ENCODE assay signal across 36 cellular contexts in genomic region chr10:116208999-116209398, GRCh38.
"Had no signal": no experiment of that assay in that cellular context is flagged by ENCODE, and none has a peak within 500 bp of the region (broad histone marks: within the 10 kb centered on the region; RNA-seq: fewer than 3 reads in every experiment).

No MANE protein-coding gene starts in this region.

- H3K36me3 ChIP-seq: brain microvascular endothelial cell, MG63, Peyer's patch, WERI-Rb-1 had no signal

- H3K4me1 Mint-ChIP-seq: activated CD4-positive, alpha-beta memory T cell treated with anti-CD3 and anti-CD28 coated beads, Interleukin-2, amount 10 ng/mL, durations not matched to agents 7 days and 5 days; activated CD8-positive, alpha-beta memory T cell treated with anti-CD3 and anti-CD28 coated beads, Interleukin-2, amount 10 ng/mL, durations not matched to agents 7 days and 5 days; activated naive CD4-positive, alpha-beta T cell treated with anti-CD3 and anti-CD28 coated beads, Interleukin-2, amount 10 ng/mL, durations not matched to agents 7 days and 5 days; activated naive CD8-positive, alpha-beta T cell treated with anti-CD3 and anti-CD28 coated beads, Interleukin-2, amount 50 U/mL, for 24 hours had no signal

- DNase-seq: activated CD4-positive, alpha-beta memory T cell treated with anti-CD3 and anti-CD28 coated beads, Interleukin-2, amount 10 ng/mL, durations not matched to agents 7 days and 5 days; activated CD4-positive, alpha-beta T cell treated with anti-CD3 and anti-CD28 coated beads for 1 hour; activated CD4-positive, alpha-beta T cell treated with anti-CD3 and anti-CD28 coated beads for 48 hours; activated CD4-positive, CD25-positive, alpha-beta regulatory T cell; activated CD8-positive, alpha-beta memory T cell treated with anti-CD3 and anti-CD28 coated beads for 24 hours; activated CD8-positive, alpha-beta memory T cell treated with anti-CD3 and anti-CD28 coated beads, Interleukin-2, amount 10 ng/mL, durations not matched to agents 7 days and 5 days; activated CD8-positive, alpha-beta memory T cell treated with anti-CD3 and anti-CD28 coated beads, Interleukin-2, amount 50 U/mL, for 48 hours; activated effector memory CD4-positive, alpha-beta T cell treated with Interleukin-2 at 50 U/mL for 16 hours; activated naive CD4-positive, alpha-beta T cell treated with anti-CD3 and anti-CD28 coated beads, Interleukin-2, amount 10 ng/mL, durations not matched to agents 7 days and 5 days; activated naive CD8-positive, alpha-beta T cell treated with anti-CD3 and anti-CD28 coated beads, Interleukin-2, amount 50 U/mL, for 24 hours; activated T-cell treated with anti-CD3 and anti-CD28 coated beads, Interleukin-2, amount 50 U/mL, for 48 hours; anterior cingulate cortex; brain microvascular endothelial cell; central memory CD4-positive, alpha-beta T cell; Karpas-422; MG63; NCI-H1048; NCI-H1105 treated with DMSO at 0.1 percent for 48 hours; NCI-H1436 treated with DMSO at 0.1 percent for 48 hours; NCI-H187; NCI-H2029 treated with DMSO at 0.1 percent for 48 hours; NCI-H2107; NCI-H2171; NCI-H510A; NCI-H526; NCI-H748 treated with DMSO at 0.1 percent for 48 hours; NK-92 treated with Interleukin-12 subunit alpha and Interleukin-12 subunit beta, amount 100 ng/mL, for 24 hours; PC-3; Peyer's patch; SIG-M5; T1000; WERI-Rb-1 had no signal

- H3K9me3 Mint-ChIP-seq: activated CD4-positive, alpha-beta memory T cell treated with anti-CD3 and anti-CD28 coated beads, Interleukin-2, amount 10 ng/mL, durations not matched to agents 7 days and 5 days; activated naive CD4-positive, alpha-beta T cell treated with anti-CD3 and anti-CD28 coated beads, Interleukin-2, amount 10 ng/mL, durations not matched to agents 7 days and 5 days; activated naive CD8-positive, alpha-beta T cell treated with anti-CD3 and anti-CD28 coated beads, Interleukin-2, amount 50 U/mL, for 24 hours had no signal

- H3K4me3 ChIP-seq: MG63, Peyer's patch, SK-N-MC had no signal

- H3K27ac Mint-ChIP-seq: activated CD4-positive, alpha-beta memory T cell treated with anti-CD3 and anti-CD28 coated beads, Interleukin-2, amount 10 ng/mL, durations not matched to agents 7 days and 5 days; activated CD8-positive, alpha-beta memory T cell treated with anti-CD3 and anti-CD28 coated beads, Interleukin-2, amount 10 ng/mL, durations not matched to agents 7 days and 5 days; activated naive CD4-positive, alpha-beta T cell treated with anti-CD3 and anti-CD28 coated beads, Interleukin-2, amount 10 ng/mL, durations not matched to agents 7 days and 5 days; activated naive CD8-positive, alpha-beta T cell; activated naive CD8-positive, alpha-beta T cell treated with anti-CD3 and anti-CD28 coated beads, Interleukin-2, amount 50 U/mL, for 24 hours had no signal

- H3K27ac ChIP-seq: brain microvascular endothelial cell, Peyer's patch, RWPE1, SK-N-MC, WERI-Rb-1 had no signal

- ATAC-seq: activated CD8-positive, alpha-beta memory T cell treated with anti-CD3 and anti-CD28 coated beads, Interleukin-2, amount 10 ng/mL, durations not matched to agents 7 days and 5 days; activated naive CD8-positive, alpha-beta T cell treated with anti-CD3 and anti-CD28 coated beads, Interleukin-2, amount 50 U/mL, for 24 hours; PC-3; Right ventricle myocardium inferior had no signal

- H3K4me3 Mint-ChIP-seq: activated CD4-positive, alpha-beta memory T cell treated with anti-CD3 and anti-CD28 coated beads, Interleukin-2, amount 10 ng/mL, durations not matched to agents 7 days and 5 days; activated CD8-positive, alpha-beta memory T cell treated with anti-CD3 and anti-CD28 coated beads, Interleukin-2, amount 10 ng/mL, durations not matched to agents 7 days and 5 days; activated naive CD4-positive, alpha-beta T cell treated with anti-CD3 and anti-CD28 coated beads, Interleukin-2, amount 10 ng/mL, durations not matched to agents 7 days and 5 days; activated naive CD8-positive, alpha-beta T cell; activated naive CD8-positive, alpha-beta T cell treated with anti-CD3 and anti-CD28 coated beads, Interleukin-2, amount 50 U/mL, for 24 hours had no signal

- H3K36me3 Mint-ChIP-seq: activated CD8-positive, alpha-beta memory T cell treated with anti-CD3 and anti-CD28 coated beads, Interleukin-2, amount 10 ng/mL, durations not matched to agents 7 days and 5 days; activated naive CD4-positive, alpha-beta T cell treated with anti-CD3 and anti-CD28 coated beads, Interleukin-2, amount 10 ng/mL, durations not matched to agents 7 days and 5 days; activated naive CD8-positive, alpha-beta T cell had no signal

- H3K27me3 ChIP-seq: brain microvascular endothelial cell, MG63, Peyer's patch had no signal

- H3K9me3 ChIP-seq: MG63, Peyer's patch had no signal

- H3K27me3 Mint-ChIP-seq: activated CD4-positive, alpha-beta memory T cell treated with anti-CD3 and anti-CD28 coated beads, Interleukin-2, amount 10 ng/mL, durations not matched to agents 7 days and 5 days; activated CD8-positive, alpha-beta memory T cell treated with anti-CD3 and anti-CD28 coated beads, Interleukin-2, amount 10 ng/mL, durations not matched to agents 7 days and 5 days; activated naive CD4-positive, alpha-beta T cell treated with anti-CD3 and anti-CD28 coated beads, Interleukin-2, amount 10 ng/mL, durations not matched to agents 7 days and 5 days; activated naive CD8-positive, alpha-beta T cell; activated naive CD8-positive, alpha-beta T cell treated with anti-CD3 and anti-CD28 coated beads, Interleukin-2, amount 50 U/mL, for 24 hours had no signal
